In genomic region chr13:73908809-73909208, GRCh38 we compare ENCODE assay signal across 8 cellular contexts.
"Had no signal": no experiment of that assay in that cellular context is flagged by ENCODE, and none has a peak within 500 bp of the region (broad histone marks: within the 10 kb centered on the region; RNA-seq: fewer than 3 reads in every experiment).

No MANE protein-coding gene starts in this region.

- H3K27ac ChIP-seq: HL-60 had no signal

- H3K4me3 Mint-ChIP-seq: GM23338, H9, IgD-negative memory B cell had no signal

- FAIRE-seq: H1, H54 had no signal

- H3K9me3 Mint-ChIP-seq: GM23338, H9 had no signal

- H3K27ac Mint-ChIP-seq: GM23338, H9 had no signal

- DNase-seq: H9, HCEC 1CT, KBM-7 had no signal

- H3K4me3 ChIP-seq: GM23338 had no signal

- ATAC-seq: GM23338 had no signal

- H3K27me3 Mint-ChIP-seq: IgD-negative memory B cell had no signal
